16 cellular contexts compared by ENCODE assay signal in genomic region chr2:45233301-45233700, GRCh38.
"Had no signal": no experiment of that assay in that cellular context is flagged by ENCODE, and none has a peak within 500 bp of the region (broad histone marks: within the 10 kb centered on the region; RNA-seq: fewer than 3 reads in every experiment).

No MANE protein-coding gene starts in this region.

- H3K4me2 ChIP-seq: hepatocyte had no signal

- H2AFZ ChIP-seq: hepatocyte had no signal

- H3K79me2 ChIP-seq: hepatocyte had no signal

- H3K27me3 ChIP-seq: adrenal gland, hepatocyte, suprapubic skin had no signal

- H3K27ac ChIP-seq: adrenal gland, hepatocyte, lower lobe of right lung, suprapubic skin had no signal

- H3K9me3 ChIP-seq: adrenal gland, lower lobe of right lung, suprapubic skin had no signal

- DNase-seq: activated CD4-positive, alpha-beta T cell treated with anti-CD3 and anti-CD28 coated beads, Interleukin-2, amount 50 U/mL, for 4 hours; activated gamma-delta T cell; activated T-cell treated with anti-CD3 and anti-CD28 coated beads, Interleukin-2, amount 50 U/mL, for 72 hours; adrenal gland; effector memory CD8-positive, alpha-beta T cell; left cardiac atrium; lower lobe of right lung; posterior cingulate gyrus; retina; stimulated activated naive CD8-positive, alpha-beta T cell treated with anti-CD3 and anti-CD28 coated beads, Interleukin-15, amount 100 ng/mL, for 72 hours; T-helper 2 cell; trophoblast cell had no signal

- FAIRE-seq: islet of Langerhans had no signal

- H3K4me3 ChIP-seq: adrenal gland, hepatocyte, lower lobe of right lung, suprapubic skin had no signal

- H3K36me3 ChIP-seq: adrenal gland, lower lobe of right lung, suprapubic skin had no signal

- H3K4me1 ChIP-seq: adrenal gland, lower lobe of right lung, suprapubic skin had no signal

- ATAC-seq: activated T-cell treated with anti-CD3 and anti-CD28 coated beads, Interleukin-2, amount 50 U/mL, for 72 hours; effector memory CD8-positive, alpha-beta T cell; left cardiac atrium; lower lobe of right lung; natural killer cell treated with Interleukin-12 subunit alpha and Interleukin-12 subunit beta and Interleukin-15 and Interleukin-18, amount 100 ng/mL, for 72 hours; stimulated activated naive CD8-positive, alpha-beta T cell treated with anti-CD3 and anti-CD28 coated beads, Interleukin-15, amount 100 ng/mL, for 72 hours had no signal
